1 cellular context compared by ENCODE assay signal in genomic region chr16:57531253-57531575, GRCh38.
TF ChIP-seq lines count a peak whose summit lies in the region.

No MANE protein-coding gene starts in this region.

TF ChIP-seq in SK-N-SH treated with all-trans-retinoic acid at 6 μM for 48 hours, 23 proteins besides CTCF, POLR2A, EP300 and RAD21 (continued from another document):
- TF ChIP-seq TCF4 (CRISPR knock-in tag; IDR thresholded peaks at IDR 0.05; ENCODE audit: borderline replicate concordance): no peak
